ENCODE assay signal across 22 cellular contexts in genomic region chr5:166810721-166811120, GRCh38.
"Had no signal": no experiment of that assay in that cellular context is flagged by ENCODE, and none has a peak within 500 bp of the region (broad histone marks: within the 10 kb centered on the region; RNA-seq: fewer than 3 reads in every experiment).

No MANE protein-coding gene starts in this region.

- H3K36me3 ChIP-seq: colonic mucosa, esophagus muscularis mucosa, esophagus squamous epithelium, gastrocnemius medialis, gastroesophageal sphincter, heart left ventricle, heart right ventricle had no signal

- H3K9me3 ChIP-seq: colonic mucosa, gastrocnemius medialis had no signal

- H3K27ac ChIP-seq: colonic mucosa, coronary artery, dorsolateral prefrontal cortex, epithelial cell of prostate, esophagus muscularis mucosa, esophagus squamous epithelium, foreskin keratinocyte, gastrocnemius medialis, gastroesophageal sphincter, heart left ventricle, heart right ventricle had no signal

- H3K27me3 ChIP-seq: colonic mucosa, esophagus muscularis mucosa, esophagus squamous epithelium, foreskin keratinocyte, gastrocnemius medialis, gastroesophageal sphincter, heart left ventricle, heart right ventricle had no signal

- H3K4me1 ChIP-seq: colonic mucosa, esophagus muscularis mucosa, esophagus squamous epithelium, foreskin keratinocyte, gastrocnemius medialis, gastroesophageal sphincter, heart left ventricle, heart right ventricle had no signal

- DNase-seq: colonic mucosa; cortex of kidney; dermis blood vessel endothelial cell; dorsolateral prefrontal cortex; effector CD4-positive, alpha-beta T cell; effector CD8-positive, alpha-beta T cell; effector memory CD4-positive, alpha-beta T cell; effector memory CD8-positive, alpha-beta T cell; endodermal cell; erythroblast; esophagus squamous epithelium; foreskin fibroblast; foreskin keratinocyte; foreskin melanocyte; gastrocnemius medialis; glutamatergic neuron; heart left ventricle had no signal

- H3K4me3 ChIP-seq: colonic mucosa, coronary artery, dorsolateral prefrontal cortex, esophagus muscularis mucosa, esophagus squamous epithelium, gastrocnemius medialis, gastroesophageal sphincter, heart left ventricle, heart right ventricle had no signal
